ENCODE assay signal across 1 cellular context in the genomic region with DNA sequence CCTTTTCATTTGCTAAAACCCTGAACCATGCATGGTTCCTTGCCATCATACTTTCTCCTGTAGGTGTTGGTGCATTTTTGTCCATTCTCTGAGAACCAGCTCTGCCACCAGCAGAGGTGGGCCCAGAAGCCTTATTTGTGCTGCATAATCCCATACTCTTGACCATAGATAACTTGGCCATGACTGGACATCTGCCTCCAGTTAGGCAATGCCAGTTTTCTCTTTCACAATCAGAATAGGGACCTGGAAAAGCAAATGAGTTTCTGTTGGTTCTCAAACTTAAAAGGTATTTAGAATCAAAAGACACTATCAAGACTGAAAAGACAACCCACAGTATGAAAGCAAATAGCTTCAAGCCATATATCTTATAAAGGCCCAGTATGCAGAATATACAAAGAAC.
TF ChIP-seq lines count a peak whose summit lies in the region.

No MANE protein-coding gene starts in this region.

TF ChIP-seq in HepG2, 621 proteins besides CTCF, POLR2A, EP300 and RAD21 (continued from another document):
- no peak for TF ChIP-seq ZHX2 (IDR thresholded peaks at IDR 0.05; ENCODE audit: low read depth)
- no peak for TF ChIP-seq ZHX2 (CRISPR knock-in tag; IDR thresholded peaks at IDR 0.05; ENCODE audit: borderline replicate concordance)
- TF ChIP-seq JARID2 (CRISPR knock-in tag; IDR thresholded peaks at IDR 0.05; ENCODE audit: insufficient replicate concordance): no peak
- TF ChIP-seq PLRG1 (conservative IDR thresholded peaks at IDR 0.05): no peak
- TF ChIP-seq CHCHD3 (CRISPR knock-in tag; IDR thresholded peaks at IDR 0.05): no peak
- no peak for TF ChIP-seq RERE (CRISPR knock-in tag; IDR thresholded peaks at IDR 0.05; ENCODE audit: low read depth)
- no peak for TF ChIP-seq SMAD1 (CRISPR knock-in tag; IDR thresholded peaks at IDR 0.05; ENCODE audit: borderline replicate concordance, low read depth)
- TF ChIP-seq MBNL3 (CRISPR knock-in tag; conservative IDR thresholded peaks at IDR 0.05): no peak
- no peak for TF ChIP-seq TEAD2 (CRISPR knock-in tag; IDR thresholded peaks at IDR 0.05)
- no peak for TF ChIP-seq ZNF33A (CRISPR knock-in tag; IDR thresholded peaks at IDR 0.05; ENCODE audit: borderline replicate concordance)
- TF ChIP-seq CEBPB (IDR thresholded peaks at IDR 0.05; ENCODE audit: borderline replicate concordance, low read depth, low read length): peak; percentile 85
- no peak for TF ChIP-seq PTBP1 (IDR thresholded peaks at IDR 0.05; ENCODE audit: low read depth, low read length, poor library complexity, severe bottlenecking)
- TF ChIP-seq ZNF564 (CRISPR knock-in tag; IDR thresholded peaks at IDR 0.05): no peak
- peak; percentile 52; the same call in 1 of the 2 replicates for TF ChIP-seq CEBPG (CRISPR knock-in tag; IDR thresholded peaks at IDR 0.05)
- no peak for TF ChIP-seq MED1 (CRISPR knock-in tag; IDR thresholded peaks at IDR 0.05)
- TF ChIP-seq ZNF574 (CRISPR knock-in tag; IDR thresholded peaks at IDR 0.05): no peak
- no peak for TF ChIP-seq ZNF3 (CRISPR knock-in tag; IDR thresholded peaks at IDR 0.05)
- TF ChIP-seq ZNF644 (CRISPR knock-in tag; IDR thresholded peaks at IDR 0.05; ENCODE audit: low read depth): 0 out of 2 replicates have a peak, but pooled peaks have one; percentile 35
- no peak for TF ChIP-seq ZSCAN21 (CRISPR knock-in tag; IDR thresholded peaks at IDR 0.05; ENCODE audit: borderline replicate concordance)
- TF ChIP-seq MLLT10 (CRISPR knock-in tag; IDR thresholded peaks at IDR 0.05): no peak
- no peak for TF ChIP-seq HOXA3 (CRISPR knock-in tag; IDR thresholded peaks at IDR 0.05)
- no peak for TF ChIP-seq IKZF1 (IDR thresholded peaks at IDR 0.05)
- TF ChIP-seq YEATS2 (CRISPR knock-in tag; IDR thresholded peaks at IDR 0.05; ENCODE audit: borderline replicate concordance): no peak
TF ChIP-seq in HepG2: peak in this region for 3.
